17 cellular contexts compared by ENCODE assay signal in the genomic region with DNA sequence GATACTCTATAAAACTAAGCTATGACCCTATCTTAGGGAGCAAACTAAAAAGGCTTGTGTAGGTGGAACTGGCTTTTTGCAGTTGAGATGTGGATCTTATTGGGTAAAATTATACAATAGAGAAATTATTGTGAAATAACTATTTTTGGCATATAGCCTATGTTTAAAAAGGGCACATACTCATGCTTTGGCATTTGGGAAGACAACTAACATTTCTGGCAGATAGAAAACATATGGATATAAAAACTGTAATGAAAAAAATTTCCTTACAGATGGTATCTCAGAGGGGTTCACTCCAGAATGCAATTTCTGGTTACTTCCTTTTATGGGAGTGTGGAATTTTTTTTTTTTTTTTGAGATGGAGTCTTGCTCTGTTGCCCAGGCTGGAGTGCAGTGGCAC.
DNase-seq lines count a peak whose midpoint lies in the region; FAIRE-seq and TF ChIP-seq lines count a peak whose summit lies in the region.
"Had no signal": no experiment of that assay in that cellular context is flagged by ENCODE, and none has a peak within 500 bp of the region (broad histone marks: within the 10 kb centered on the region; RNA-seq: fewer than 3 reads in every experiment).

No MANE protein-coding gene starts in this region.

- peak; percentile 58 for DNase-seq in GM03348 (ENCODE audit: low spot score)
- DNase-seq in bronchial epithelial cell (ENCODE audit: low read depth), result peak; percentile 39
- DNase-seq in foreskin fibroblast, result peak; percentile 47 to 75
- no peak for DNase-seq in OCI-LY7 (ENCODE audit: low spot score)
- no peak for DNase-seq in activated T-cell treated with anti-CD3 and anti-CD28 coated beads, Interleukin-2, amount 50 U/mL, for 48 hours
- no peak for DNase-seq in dorsolateral prefrontal cortex
- no peak for DNase-seq in substantia nigra (lab: John Stamatoyannopoulos, UW)
- DNase-seq: anterior cingulate cortex, lower lobe of right lung, NCI-H1105 treated with DMSO at 0.1 percent for 48 hours, NCI-H2029 treated with DMSO at 0.1 percent for 48 hours, NCI-H226, NCI-H748 treated with DMSO at 0.1 percent for 48 hours had no signal

- BruUV-seq in OCI-LY7 (replicated peaks; lab: Mats Ljungman, UMichigan), result no TSS peak

- CTCF ChIA-PET in OCI-LY7 (lab: Charles Lee; ENCODE audit: unreplicated experiment), result no interaction called here

- H3K36me3 ChIP-seq in ACC112 (ENCODE audit: insufficient read depth, low read length) (peaks cover 49% of the 10 kb centered on the region), bronchial epithelial cell (ENCODE audit: control insufficient read depth, insufficient read depth, low read length) (no peaks in the 10 kb centered on the region), OCI-LY7 (ENCODE audit: insufficient read depth, low read length) (peaks cover 89% of the 10 kb centered on the region)
- H3K36me3 ChIP-seq: HAP-1, prostate gland had no signal

- H3K4me3 ChIP-seq in ACC112 (ENCODE audit: low read depth, low read length) (no peak overlapping the region), bronchial epithelial cell (ENCODE audit: low read depth, low read length) (no peak overlapping the region), foreskin fibroblast (ENCODE audit: low read depth in 1 of 2, low read length in 2 of 2) (no peak overlapping the region), OCI-LY7 (ENCODE audit: low read depth, low read length, poor library complexity, severe bottlenecking) (no peak overlapping the region), dorsolateral prefrontal cortex (no peak overlapping the region)
- H3K4me3 ChIP-seq: HAP-1, lower lobe of right lung, prostate gland had no signal

- peak overlapping the region; percentile 4; the same call in 1 of the 2 replicates for H3K27ac ChIP-seq in ACC112 (ENCODE audit: low read depth, low read length)
- no peak overlapping the region for H3K27ac ChIP-seq in OCI-LY7 (ENCODE audit: low read depth, low read length, poor library complexity, severe bottlenecking)
- H3K27ac ChIP-seq in dorsolateral prefrontal cortex, result peak overlapping the region in 1 of 59 donors; percentile 43
- H3K27ac ChIP-seq in substantia nigra (ENCODE audit: low read depth, low read length, poor library complexity, severe bottlenecking), result no peak overlapping the region
- H3K27ac ChIP-seq: lower lobe of right lung, prostate gland had no signal

- H3K9me2 ChIP-seq in OCI-LY7 (ENCODE audit: insufficient read depth, low read length), result no peaks in the 10 kb centered on the region

- no peak overlapping the region for H3K4me2 ChIP-seq in OCI-LY7 (ENCODE audit: low read length)

- no peaks in the 10 kb centered on the region for H3K79me2 ChIP-seq in ACC112 (ENCODE audit: control insufficient read depth, insufficient read depth, low read length, unreplicated experiment)
- H3K79me2 ChIP-seq in OCI-LY7 (ENCODE audit: insufficient read depth, low read depth, low read length), result no peaks in the 10 kb centered on the region

- peaks cover 29% of the 10 kb centered on the region for H3K4me1 ChIP-seq in ACC112 (ENCODE audit: control insufficient read depth, insufficient read depth, low read length, unreplicated experiment)
- H3K4me1 ChIP-seq in OCI-LY7 (ENCODE audit: insufficient read depth, low read length, poor library complexity, severe bottlenecking), result no peaks in the 10 kb centered on the region
- H3K4me1 ChIP-seq: HAP-1, lower lobe of right lung, prostate gland had no signal

- TF ChIP-seq CTCF in bronchial epithelial cell (IDR thresholded peaks at IDR 0.05; ENCODE audit: insufficient read depth, low read length, severe bottlenecking) (no peak), foreskin fibroblast (IDR thresholded peaks at IDR 0.05; ENCODE audit: low read depth, low read length) (no peak), OCI-LY7 (conservative IDR thresholded peaks at IDR 0.05; ENCODE audit: low read length) (no peak), dorsolateral prefrontal cortex (IDR thresholded peaks at IDR 0.05 in 54 of 56, conservative IDR thresholded peaks at IDR 0.05 in 2 of 56; ENCODE audit: low read depth in 1 of 56, partially characterized antibody in 56 of 56) (no peak)

- POLR2A ChIA-PET in OCI-LY7 (lab: Charles Lee), result interaction anchor here (0.8 kb wide), 1 partner anchor 62 kb away, joined by 4 read pairs; no protein-coding TSS in a partner anchor

- no peaks in the 10 kb centered on the region for H3K27me3 ChIP-seq in ACC112 (ENCODE audit: insufficient read depth, low read length)
- H3K27me3 ChIP-seq in bronchial epithelial cell (ENCODE audit: control insufficient read depth, insufficient read depth, low read length), result no peaks in the 10 kb centered on the region
- no peaks in the 10 kb centered on the region for H3K27me3 ChIP-seq in dorsolateral prefrontal cortex

- peaks cover 8% of the 10 kb centered on the region; the same call in 1 of the 2 replicates for H3K9me3 ChIP-seq in OCI-LY7 (ENCODE audit: low read length)
- H3K9me3 ChIP-seq: HAP-1, lower lobe of right lung, prostate gland had no signal

- H4K20me1 ChIP-seq in OCI-LY7 (ENCODE audit: insufficient read depth, low read length), result no peaks in the 10 kb centered on the region

- no peak overlapping the region for H2AFZ ChIP-seq in ACC112 (ENCODE audit: low read length, unreplicated experiment)
- H2AFZ ChIP-seq in OCI-LY7 (ENCODE audit: low read length), result no peak overlapping the region

- no peak for FAIRE-seq in bronchial epithelial cell (lab: Jason Lieb, UNC)
- FAIRE-seq: A204.1 had no signal

- intact Hi-C loops in OCI-LY7 (cut with micrococcal nuclease; ENCODE audit: unreplicated experiment), result no loop called here
- intact Hi-C loops in dorsolateral prefrontal cortex (cut with DNase I), result no loop called here

Comparison
In these comparisons a context has a peak if more than half of its experiments do, and no peak if none do; other contexts are left out.
1. DNase-seq: peak in GM03348 (single experiment), bronchial epithelial cell (single experiment) and foreskin fibroblast (2 of 2); none in OCI-LY7 (single experiment), activated T-cell treated with anti-CD3 and anti-CD28 coated beads, Interleukin-2, amount 50 U/mL, for 48 hours (0 of 2), dorsolateral prefrontal cortex (0 of 10) and substantia nigra (0 of 49).